In genomic region chr6:30647039-30647801, GRCh38 we compare ENCODE assay signal across 8 cellular contexts. TPM values are rescaled to one million over a fixed set of nuclear protein-coding genes. Genes with fewer than 3 reads are reported as not detected.
DNase-seq lines count a peak whose midpoint lies in the region; ATAC-seq, FAIRE-seq and TF ChIP-seq lines count a peak whose summit lies in the region.

C6orf136 (plus strand) TSS chr6:30647133; CDS start chr6:30647232, 99 bp downstream.

- peaks cover 18% of the 10 kb centered on the region for H3K4me1 Mint-ChIP-seq in endodermal cell

- ATAC-seq in GM21367 (IDR thresholded peaks at IDR 0.05; ENCODE audit: unreplicated experiment): peak; percentile 50

- H3K4me1 ChIP-seq in endodermal cell (ENCODE audit: control insufficient read depth, insufficient read depth, low read length) (peaks cover 4% of the 10 kb centered on the region), mesodermal cell (ENCODE audit: control insufficient read depth, insufficient read depth, low read length, poor library complexity, severe bottlenecking) (no peaks in the 10 kb centered on the region)

- peak; percentile 42 for FAIRE-seq in HTR-8/SVneo (lab: Jason Lieb, UNC)

- TF ChIP-seq CTCF in endodermal cell (conservative IDR thresholded peaks at IDR 0.05): no peak

- H3K4me3 Mint-ChIP-seq in endodermal cell: peak within 1 kb of the TSS; percentile 75

- H3K36me3 ChIP-seq in endodermal cell (ENCODE audit: control insufficient read depth, insufficient read depth, low read length) (peaks cover 52% of the 10 kb centered on the region), mesodermal cell (ENCODE audit: control insufficient read depth, insufficient read depth, low read length) (peaks cover 45% of the 10 kb centered on the region)

- DNase-seq in CMK (ENCODE audit: low read depth) (peak; percentile 75), HTR-8/SVneo (ENCODE audit: insufficient read length, low spot score) (peak; percentile 97), NOMO-1 treated with DMSO at 0.1 percent for 48 hours (lab: John Stamatoyannopoulos, UW; ENCODE audit: unreplicated experiment) (peak; percentile 90), endodermal cell (peak; percentile 95)
- DNase-seq in activated CD8-positive, alpha-beta memory T cell treated with anti-CD3 and anti-CD28 coated beads, Interleukin-2, amount 50 U/mL, for 1 hour (ENCODE audit: extremely low read depth): peak; percentile 80
- DNase-seq in stimulated activated CD8-positive, alpha-beta memory T cell treated with anti-CD3 and anti-CD28 coated beads, Interleukin-15, amount 100 ng/mL, for 48 hours (ENCODE audit: low read depth in 2 of 2): peak; percentile 74 to 80

- H3K9me3 ChIP-seq in endodermal cell (ENCODE audit: control insufficient read depth, low read length): no peaks in the 10 kb centered on the region
- H3K9me3 ChIP-seq in mesodermal cell (ENCODE audit: control insufficient read depth, low read length): no peaks in the 10 kb centered on the region

- H3K27ac ChIP-seq in endodermal cell (ENCODE audit: low read depth, low read length) (peak within 1 kb of the TSS; percentile 68), mesodermal cell (ENCODE audit: low read depth, low read length, severe bottlenecking) (peak within 1 kb of the TSS; percentile 71)

- H3K9ac ChIP-seq in endodermal cell (ENCODE audit: extremely low read depth, low read length, poor library complexity, severe bottlenecking): peak within 1 kb of the TSS; percentile 51

- no peaks in the 10 kb centered on the region for H3K9me3 Mint-ChIP-seq in endodermal cell

- peak within 1 kb of the TSS; percentile 86 for H3K27ac Mint-ChIP-seq in endodermal cell

- H3K36me3 Mint-ChIP-seq in endodermal cell (ENCODE audit: low read depth): peaks cover 41% of the 10 kb centered on the region

- H3K4me3 ChIP-seq in endodermal cell (ENCODE audit: low read length) (peak within 1 kb of the TSS; percentile 95), mesodermal cell (ENCODE audit: extremely low read depth, insufficient read depth, low read length, poor library complexity, severe bottlenecking) (peak within 1 kb of the TSS; percentile 88)

- no peaks in the 10 kb centered on the region for H3K27me3 Mint-ChIP-seq in endodermal cell (ENCODE audit: insufficient read depth)

- H3K27me3 ChIP-seq in endodermal cell (ENCODE audit: control insufficient read depth, insufficient read depth, low read length, poor library complexity, severe bottlenecking): no peaks in the 10 kb centered on the region

- WGBS in endodermal cell (ENCODE audit: insufficient coverage in 1 of 2, insufficient read length in 1 of 2), 2 experiments: 0 to 1% methylated on average over 32 to 76 of the region's 76 CpGs
- WGBS in mesodermal cell (ENCODE audit: insufficient coverage in 2 of 2), 2 experiments: 0 to 1% methylated on average over 45 to 55 of the region's 76 CpGs

RNA-seq across cellular contexts. Expression of gene C6orf136, which starts in this region (rescaled TPM):
- 10 to 100 TPM; 17.9 to 24.3 TPM for total RNA-seq in endodermal cell
- polyA plus RNA-seq in endodermal cell (2013, experiment 1 of 2): 16.9 TPM
- polyA plus RNA-seq in endodermal cell (2013, experiment 2 of 2): 16.7 TPM
- polyA plus RNA-seq in mesodermal cell (2013, experiment 1 of 2): 12.5 TPM
- 11.3 TPM for polyA plus RNA-seq in mesodermal cell (2013, experiment 2 of 2)

Comparison
In these comparisons a context has a peak if more than half of its experiments do, and no peak if none do; other contexts are left out.
1. Peak in every context shown above with its lines: DNase-seq, ATAC-seq, H3K4me3 ChIP-seq and H3K27ac ChIP-seq.